Comparison of ENCODE assay signal across 8 cellular contexts in genomic region chr1:33181906-33182305, GRCh38. TPM values are rescaled to one million over a fixed set of nuclear protein-coding genes. Genes with fewer than 3 reads are reported as not detected.
A peak's percentile ranks its signal among the peaks of the same experiment; 100 is the strongest.
DNase-seq lines count a peak whose midpoint lies in the region; ATAC-seq and TF ChIP-seq lines count a peak whose summit lies in the region.

Gene TRIM62, minus strand, starts transcription at chr1:33182043. Its CDS starts 611 bp downstream, at chr1:33181432.

- no peak within 1 kb of the TSS for H3K27ac Mint-ChIP-seq in stimulated activated naive CD8-positive, alpha-beta T cell treated with anti-CD3 and anti-CD28 coated beads, Interleukin-15, amount 100 ng/mL, for 72 hours

- peak within 1 kb of the TSS; percentile 84 for H3K9ac ChIP-seq in neural cell (ENCODE audit: low read length)

- no peaks in the 10 kb centered on the region for H3K9me2 ChIP-seq in neural cell (ENCODE audit: insufficient read depth, low read length)

- H3K4me2 ChIP-seq in neural cell (ENCODE audit: low read length), result peak within 1 kb of the TSS; percentile 62

- H3K27me3 ChIP-seq in neural cell (ENCODE audit: insufficient read depth, low read depth, low read length), result no peaks in the 10 kb centered on the region

- H3K4me3 ChIP-seq in fibroblast of villous mesenchyme (ENCODE audit: low read depth, low read length) (peak within 1 kb of the TSS; percentile 81), neural cell (ENCODE audit: low read length) (peak within 1 kb of the TSS; percentile 95)

- ATAC-seq in GM21390 (IDR thresholded peaks at IDR 0.05; ENCODE audit: unreplicated experiment), result peak; percentile 66
- peak; percentile 35 for ATAC-seq in stimulated activated naive CD8-positive, alpha-beta T cell treated with anti-CD3 and anti-CD28 coated beads, Interleukin-15, amount 100 ng/mL, for 72 hours

- H3K79me2 ChIP-seq in neural cell (replicated peaks; ENCODE audit: insufficient read depth, low read length), result no peaks in the 10 kb centered on the region

- no peaks in the 10 kb centered on the region for H3K36me3 ChIP-seq in neural cell (ENCODE audit: insufficient read depth, low read length)

- peak within 1 kb of the TSS; percentile 85 for H2AFZ ChIP-seq in neural cell (ENCODE audit: low read depth, low read length)

- peaks cover 37% of the 10 kb centered on the region for H3K27me3 Mint-ChIP-seq in stimulated activated naive CD8-positive, alpha-beta T cell treated with anti-CD3 and anti-CD28 coated beads, Interleukin-15, amount 100 ng/mL, for 72 hours

- DNase-seq in C1 segment of cervical spinal cord (lab: John Stamatoyannopoulos, UW) (peak in 12 of 14 donors; percentile 53 to 90 (median 72)), Kasumi-1 (lab: John Stamatoyannopoulos, UW) (peak; percentile 40 to 47), RPMI8226 (peak; percentile 88), fibroblast of villous mesenchyme (ENCODE audit: low read depth) (peak; percentile 90)
- DNase-seq in activated effector memory CD4-positive, alpha-beta T cell treated with Interleukin-2 at 50 U/mL for 16 hours, result peak; percentile 72
- peak; percentile 71 to 74 for DNase-seq in stimulated activated naive CD8-positive, alpha-beta T cell treated with anti-CD3 and anti-CD28 coated beads, Interleukin-15, amount 100 ng/mL, for 72 hours

- TF ChIP-seq CTCF in fibroblast of villous mesenchyme (IDR thresholded peaks at IDR 0.05; ENCODE audit: insufficient read depth, low read depth, low read length) (no peak), neural cell (IDR thresholded peaks at IDR 0.05; ENCODE audit: poor library complexity, severe bottlenecking) (no peak)

- no peak for TF ChIP-seq EP300 in neural cell (conservative IDR thresholded peaks at IDR 0.05; ENCODE audit: poor library complexity, severe bottlenecking)

- TF ChIP-seq RAD21 in neural cell (conservative IDR thresholded peaks at IDR 0.05), result peak; percentile 14

- no peaks in the 10 kb centered on the region for H4K20me1 ChIP-seq in neural cell (ENCODE audit: insufficient read depth)

- H3K4me1 Mint-ChIP-seq in stimulated activated naive CD8-positive, alpha-beta T cell treated with anti-CD3 and anti-CD28 coated beads, Interleukin-15, amount 100 ng/mL, for 72 hours, result peaks cover 28% of the 10 kb centered on the region

- H3K27ac ChIP-seq in neural cell (ENCODE audit: low read length), result peak within 1 kb of the TSS; percentile 59

- H3K9me3 ChIP-seq in neural cell (ENCODE audit: low read length), result no peaks in the 10 kb centered on the region

- no peaks in the 10 kb centered on the region for H3F3A ChIP-seq in neural cell (ENCODE audit: insufficient read depth, low read length, poor library complexity, severe bottlenecking)

- H3K4me3 Mint-ChIP-seq in stimulated activated naive CD8-positive, alpha-beta T cell treated with anti-CD3 and anti-CD28 coated beads, Interleukin-15, amount 100 ng/mL, for 72 hours, result peak within 1 kb of the TSS; percentile 89 to 92

- peaks cover 0 to 5% of the 10 kb centered on the region in 2 donors for H3K9me3 Mint-ChIP-seq in stimulated activated naive CD8-positive, alpha-beta T cell treated with anti-CD3 and anti-CD28 coated beads, Interleukin-15, amount 100 ng/mL, for 72 hours

TF ChIP-seq in neural cell, 6 proteins besides CTCF, POLR2A, EP300 and RAD21:
- TF ChIP-seq POLR2AphosphoS5 (IDR thresholded peaks at IDR 0.05) (peak; percentile 85), REST (IDR thresholded peaks at IDR 0.05; ENCODE audit: borderline replicate concordance) (no peak), MXI1 (conservative IDR thresholded peaks at IDR 0.05; ENCODE audit: poor library complexity, severe bottlenecking) (no peak), SMC3 (conservative IDR thresholded peaks at IDR 0.05; ENCODE audit: poor library complexity) (peak; percentile 18), TAF1 (IDR thresholded peaks at IDR 0.05; ENCODE audit: low read depth) (no peak), EZH2 (IDR thresholded peaks at IDR 0.05; ENCODE audit: borderline replicate concordance, insufficient read depth, low read length, poor library complexity, severe bottlenecking) (no peak)
TF ChIP-seq in neural cell: peak in this region for 2.

RNA-seq across cellular contexts. Expression of gene TRIM62, which starts in this region (rescaled TPM):
- total RNA-seq in fibroblast of villous mesenchyme, result 3.9 TPM in 2 replicates
- 4.3 and 7.3 TPM in 2 replicates for polyA plus RNA-seq in neural cell
- 7.5 and 14.5 TPM in 2 replicates for polyA minus RNA-seq in neural cell

Comparison
In these comparisons a context has a peak if more than half of its experiments do, and no peak if none do; other contexts are left out.
1. Peak in every context shown above with its lines: DNase-seq, ATAC-seq, H3K4me3 ChIP-seq and H3K27ac ChIP-seq.